In the genomic region with DNA sequence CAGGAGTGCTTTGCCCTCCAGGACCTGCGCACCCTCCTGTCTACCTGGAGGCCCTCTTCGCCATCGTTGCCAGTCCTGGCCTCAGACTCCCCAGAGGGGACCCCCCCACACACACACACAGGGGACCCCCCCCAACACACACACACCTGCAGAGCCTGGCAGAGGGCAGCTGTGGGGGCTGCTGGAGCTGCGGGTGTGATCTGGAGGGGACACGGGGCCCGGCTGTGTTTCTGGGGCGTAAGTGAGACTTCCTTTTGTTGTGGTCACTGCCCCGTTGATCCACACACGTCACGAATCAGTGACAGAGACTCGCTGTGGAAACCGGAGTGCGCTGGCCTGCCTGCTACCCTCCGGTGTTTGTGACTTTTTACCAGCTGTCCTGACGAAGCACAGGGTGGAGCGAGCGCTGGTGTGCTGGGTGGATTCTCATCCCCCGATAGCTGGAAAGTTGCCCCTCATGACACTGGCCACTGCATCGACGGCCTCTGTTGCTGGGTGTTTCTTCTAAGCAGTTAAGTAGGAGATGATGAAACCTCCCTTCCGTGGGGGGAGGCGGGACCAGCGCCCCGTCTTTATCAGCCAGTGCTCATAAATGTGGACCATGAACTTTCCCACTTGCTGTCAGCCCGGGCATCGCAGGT, we compare ENCODE assay signal across 8 cellular contexts. TPM values are rescaled to one million over a fixed set of nuclear protein-coding genes. Genes with fewer than 3 reads are reported as not detected.
DNase-seq lines count a peak whose midpoint lies in the region; ATAC-seq and TF ChIP-seq lines count a peak whose summit lies in the region.

No MANE protein-coding gene starts in this region.

- DNase-seq in GM10248 (ENCODE audit: extremely low spot score) (peak; percentile 50), hepatocyte (ENCODE audit: low spot score) (peak; percentile 86), 8988T (no peak)
- no peak for DNase-seq in activated T-helper 1 cell treated with anti-CD3 and anti-CD28 coated beads, Interleukin-12 subunit alpha, Interleukin-12 subunit beta, Interleukin-2, Interleukin-4 antibody, amounts not matched to agents 30 ng/mL and 10 ng/mL and 1 ng/mL, durations not matched to agents 14 hours and 24 hours and 36 hours (ENCODE audit: low spot score)

- POLR2A ChIA-PET in GM10248 (lab: Yijun Ruan, JAX), result no interaction called here

- no peak overlapping the region for H2AFZ ChIP-seq in hepatocyte

- peaks cover 39% of the 10 kb centered on the region for H3K4me1 Mint-ChIP-seq in activated T-helper 1 cell treated with anti-CD3 and anti-CD28 coated beads, Interleukin-12 subunit alpha, Interleukin-12 subunit beta, Interleukin-2, Interleukin-4 antibody, amounts not matched to agents 30 ng/mL and 10 ng/mL and 1 ng/mL, durations not matched to agents 14 hours and 24 hours and 36 hours (ENCODE audit: low read depth)

- H3K9me2 ChIP-seq in hepatocyte (replicated peaks; ENCODE audit: insufficient read depth), result no peaks in the 10 kb centered on the region

- peaks cover 56% of the 10 kb centered on the region for H3K4me1 ChIP-seq in hepatocyte (ENCODE audit: insufficient read depth)

- H3K36me3 ChIP-seq in hepatocyte (replicated peaks; ENCODE audit: insufficient read depth, low read depth), result no peaks in the 10 kb centered on the region

- H4K20me1 ChIP-seq in hepatocyte (ENCODE audit: insufficient read depth, poor library complexity, severe bottlenecking), result peaks cover 22% of the 10 kb centered on the region

- H3K27ac ChIP-seq in hepatocyte (peak overlapping the region; percentile 96), skin epidermis (peak overlapping the region; percentile 54 to 96 (median 89))

- no peaks in the 10 kb centered on the region for H3K9me3 ChIP-seq in hepatocyte (ENCODE audit: low read depth)

- peaks cover 15% of the 10 kb centered on the region for H3K27me3 ChIP-seq in hepatocyte

- peaks cover 57% of the 10 kb centered on the region for H3K79me2 ChIP-seq in hepatocyte

- peaks cover 8% of the 10 kb centered on the region for H3K27me3 Mint-ChIP-seq in activated T-helper 1 cell treated with anti-CD3 and anti-CD28 coated beads, Interleukin-12 subunit alpha, Interleukin-12 subunit beta, Interleukin-2, Interleukin-4 antibody, amounts not matched to agents 30 ng/mL and 10 ng/mL and 1 ng/mL, durations not matched to agents 14 hours and 24 hours and 36 hours (ENCODE audit: insufficient read depth)

- H3K9me3 Mint-ChIP-seq in activated T-helper 1 cell treated with anti-CD3 and anti-CD28 coated beads, Interleukin-12 subunit alpha, Interleukin-12 subunit beta, Interleukin-2, Interleukin-4 antibody, amounts not matched to agents 30 ng/mL and 10 ng/mL and 1 ng/mL, durations not matched to agents 14 hours and 24 hours and 36 hours, result no peaks in the 10 kb centered on the region

- peak overlapping the region; percentile 80 for H3K4me3 Mint-ChIP-seq in activated T-helper 1 cell treated with anti-CD3 and anti-CD28 coated beads, Interleukin-12 subunit alpha, Interleukin-12 subunit beta, Interleukin-2, Interleukin-4 antibody, amounts not matched to agents 30 ng/mL and 10 ng/mL and 1 ng/mL, durations not matched to agents 14 hours and 24 hours and 36 hours

- CTCF ChIA-PET in GM10248 (lab: Yijun Ruan, JAX), result no interaction called here

- peak overlapping the region; percentile 85 for H3K27ac Mint-ChIP-seq in activated T-helper 1 cell treated with anti-CD3 and anti-CD28 coated beads, Interleukin-12 subunit alpha, Interleukin-12 subunit beta, Interleukin-2, Interleukin-4 antibody, amounts not matched to agents 30 ng/mL and 10 ng/mL and 1 ng/mL, durations not matched to agents 14 hours and 24 hours and 36 hours

- ATAC-seq in HG03521 (IDR thresholded peaks at IDR 0.05; ENCODE audit: unreplicated experiment), result no peak
- no peak for ATAC-seq in GM18870 (IDR thresholded peaks at IDR 0.05; ENCODE audit: unreplicated experiment)
- ATAC-seq in GM21360 (IDR thresholded peaks at IDR 0.05; ENCODE audit: unreplicated experiment), result no peak

- TF ChIP-seq CTCF in GM10248 (IDR thresholded peaks at IDR 0.05; ENCODE audit: control extremely low read depth, extremely low read depth, low read depth, missing control alignments) (no peak), hepatocyte (IDR thresholded peaks at IDR 0.05; ENCODE audit: poor library complexity) (no peak)

- H3K4me3 ChIP-seq in hepatocyte (peak overlapping the region; percentile 89), skin epidermis (peak overlapping the region; percentile 63 to 87 (median 75))

- peaks cover 18% of the 10 kb centered on the region for H3K36me3 Mint-ChIP-seq in activated T-helper 1 cell treated with anti-CD3 and anti-CD28 coated beads, Interleukin-12 subunit alpha, Interleukin-12 subunit beta, Interleukin-2, Interleukin-4 antibody, amounts not matched to agents 30 ng/mL and 10 ng/mL and 1 ng/mL, durations not matched to agents 14 hours and 24 hours and 36 hours (ENCODE audit: low read depth)

- 46% methylated on average over 24 of the region's 26 CpGs for WGBS in hepatocyte (ENCODE audit: low lambda C conversion rate, missing lambda C conversion rate)

- peak overlapping the region; percentile 98 for H3K4me2 ChIP-seq in hepatocyte

- intact Hi-C loops in activated T-helper 1 cell treated with anti-CD3 and anti-CD28 coated beads, Interleukin-12 subunit alpha, Interleukin-12 subunit beta, Interleukin-2, Interleukin-4 antibody, amounts not matched to agents 30 ng/mL and 10 ng/mL and 1 ng/mL, durations not matched to agents 14 hours and 24 hours and 36 hours (cut with micrococcal nuclease), result loop anchor here (5.0 kb wide), 1 partner anchor 204 kb away; no protein-coding TSS in a partner anchor

RNA-seq across cellular contexts. Expression of a gene that starts 2.3 kb away (rescaled TPM):
- 31.1 and 31.4 TPM in 2 replicates for total RNA-seq in activated T-helper 1 cell treated with anti-CD3 and anti-CD28 coated beads, Interleukin-12 subunit alpha, Interleukin-12 subunit beta, Interleukin-2, Interleukin-4 antibody, amounts not matched to agents 30 ng/mL and 10 ng/mL and 1 ng/mL, durations not matched to agents 14 hours and 24 hours and 36 hours
- total RNA-seq in hepatocyte, result 65.3 and 97.2 TPM in 2 replicates
- 151 and 164 TPM in 2 replicates for polyA plus RNA-seq in hepatocyte

Comparison
In these comparisons a context has a peak if more than half of its experiments do, and no peak if none do; other contexts are left out.
1. DNase-seq: peak in GM10248 (single experiment) and hepatocyte (single experiment); none in activated T-helper 1 cell treated with anti-CD3 and anti-CD28 coated beads, Interleukin-12 subunit alpha, Interleukin-12 subunit beta, Interleukin-2, Interleukin-4 antibody, amounts not matched to agents 30 ng/mL and 10 ng/mL and 1 ng/mL, durations not matched to agents 14 hours and 24 hours and 36 hours (single experiment) and 8988T (single experiment).